In the genomic region with DNA sequence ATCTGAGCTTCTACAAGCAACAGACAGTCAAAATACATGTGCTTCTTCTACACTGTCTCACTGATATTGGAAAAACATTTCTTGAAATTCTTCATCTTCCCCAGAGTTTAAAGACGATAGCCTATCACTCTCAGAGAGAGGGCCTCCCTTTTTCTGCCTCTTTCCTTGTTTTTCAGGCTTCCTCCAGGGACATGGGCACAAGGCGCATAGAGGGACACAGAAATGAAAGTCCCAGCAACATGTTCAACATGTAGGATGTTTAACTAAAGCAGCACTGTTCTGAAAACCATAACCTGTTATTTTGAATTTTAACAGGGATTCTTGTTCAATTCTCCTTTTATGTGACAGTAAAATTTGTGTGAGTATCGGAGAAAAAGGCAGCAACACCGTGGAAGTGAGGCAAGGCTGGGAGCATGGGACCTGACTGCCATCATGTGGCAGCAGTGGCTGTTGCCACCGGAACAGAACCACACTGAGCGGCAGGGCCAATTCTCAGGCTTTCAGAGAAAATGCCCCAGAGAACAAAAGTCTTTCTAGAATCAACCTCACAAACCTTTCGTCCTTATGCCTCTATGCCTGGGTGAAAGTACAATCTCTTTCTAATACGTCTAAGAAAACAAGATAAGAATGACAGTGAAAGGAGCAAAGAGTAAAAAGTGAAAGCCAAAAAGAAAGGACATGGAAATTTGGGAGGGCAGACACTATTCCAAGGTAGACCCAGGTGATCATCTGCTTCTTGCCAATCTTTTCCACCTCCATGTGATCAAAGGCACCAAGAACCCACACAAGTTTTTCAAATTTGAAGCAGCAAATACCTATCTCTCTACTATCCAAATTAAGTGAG, we compare ENCODE assay signal across 8 cellular contexts. TPM values are rescaled to one million over a fixed set of nuclear protein-coding genes. Genes with fewer than 3 reads are reported as not detected.
DNase-seq lines count a peak whose midpoint lies in the region; ATAC-seq and TF ChIP-seq lines count a peak whose summit lies in the region.

No MANE protein-coding gene starts in this region.

- H3K4me1 ChIP-seq in Caco-2 (peaks cover 47% of the 10 kb centered on the region), testis (no peaks in the 10 kb centered on the region)

- no peak for TF ChIP-seq POLR2A in testis (IDR thresholded peaks at IDR 0.05)

- H3K36me3 ChIP-seq in Caco-2 (ENCODE audit: control insufficient read depth, insufficient read depth, low read length) (0 out of 2 replicates have a peak, but pooled peaks cover 1% of the 10 kb centered on the region), testis (ENCODE audit: low read depth, missing control alignments) (no peaks in the 10 kb centered on the region)

- intact Hi-C loops in Caco-2 (cut with micrococcal nuclease; ENCODE audit: unreplicated experiment) (loop anchor here (1.0 to 5.0 kb wide), 5 partner anchors 128 to 1374 kb away; partner anchors contain the start of gene NTPCR), testis (cut with DNase I; ENCODE audit: low total_unique reads) (loop anchor here (10.0 kb wide), 1 partner anchor 606 kb away; the partner anchor contains the start of gene SIPA1L2)

- ATAC-seq in HG02840 (IDR thresholded peaks at IDR 0.05; ENCODE audit: low FRiP score, unreplicated experiment) = no peak
- no peak for ATAC-seq in HG03342 (IDR thresholded peaks at IDR 0.05; ENCODE audit: unreplicated experiment)

- H3K27ac ChIP-seq in caudate nucleus (ENCODE audit: low read depth, low read length) (no peak overlapping the region), testis (no peak overlapping the region)

- peaks cover 9% of the 10 kb centered on the region for H3K9me3 Mint-ChIP-seq in Caco-2 (ENCODE audit: unreplicated experiment)

- H3K9me3 ChIP-seq in Caco-2 (no peaks in the 10 kb centered on the region), testis (no peaks in the 10 kb centered on the region)

- H3K4me3 Mint-ChIP-seq in Caco-2 (ENCODE audit: unreplicated experiment) = peak overlapping the region; percentile 33

- peak overlapping the region; percentile 35 for H3K27ac Mint-ChIP-seq in Caco-2 (ENCODE audit: unreplicated experiment)

- peaks cover 14% of the 10 kb centered on the region for H3K36me3 Mint-ChIP-seq in Caco-2 (ENCODE audit: insufficient read depth, unreplicated experiment)

- H3K27me3 Mint-ChIP-seq in Caco-2 (ENCODE audit: insufficient read depth, unreplicated experiment) = no peaks in the 10 kb centered on the region

- peak; percentile 64 to 66 for DNase-seq in Caco-2
- peak; percentile 28 for DNase-seq in GM20000 (ENCODE audit: low spot score)
- DNase-seq in NCI-H69 (lab: John Stamatoyannopoulos, UW) = peak; percentile 41
- peak in 55 of 61 donors; percentile 2 to 83 (median 39) for DNase-seq in caudate nucleus (lab: John Stamatoyannopoulos, UW)
- DNase-seq in kidney tubule cell (ENCODE audit: low spot score) = peak; percentile 61
- peak; percentile 76 for DNase-seq in testis

- CTCF ChIA-PET in Caco-2 (lab: Charles Lee) = interaction anchor here (0.6 to 1.3 kb wide), 5 partner anchors 8 to 1375 kb away, joined by 3 to 5 read pairs (median 3); partner anchors contain the start of gene SIPA1L2

- peaks cover 25% of the 10 kb centered on the region for H3K4me1 Mint-ChIP-seq in Caco-2 (ENCODE audit: low read depth, unreplicated experiment)

- WGBS in testis, 2 donors = 34 to 42% methylated on average over 8 of the region's 8 CpGs

- POLR2A ChIA-PET in Caco-2 (lab: Charles Lee) = no interaction called here

- no peaks in the 10 kb centered on the region for H3K27me3 ChIP-seq in Caco-2 (replicated peaks; ENCODE audit: control insufficient read depth, insufficient read depth, low read length)
- no peaks in the 10 kb centered on the region for H3K27me3 ChIP-seq in testis

- TF ChIP-seq CTCF in Caco-2 (IDR thresholded peaks at IDR 0.05; ENCODE audit: insufficient read depth in 1 of 2, low read depth in 1 of 2, low read length in 1 of 2, severe bottlenecking in 1 of 2, unreplicated experiment in 1 of 2) (peak; percentile 57 to 83), GM20000 (IDR thresholded peaks at IDR 0.05; ENCODE audit: extremely low read depth, missing control alignments) (peak; percentile 52), testis (IDR thresholded peaks at IDR 0.05) (peak in 2 of 3 experiments; percentile 58 to 67)

- no TSS peak for BruUV-seq in Caco-2 (replicated peaks; lab: Mats Ljungman, UMichigan)

- no peak overlapping the region for H3K4me3 ChIP-seq in Caco-2 (ENCODE audit: low read depth, low read length)
- no peak overlapping the region for H3K4me3 ChIP-seq in testis

RNA-seq across cellular contexts. Expression of gene PCNX2, which starts 54.5 kb away (rescaled TPM):
- total RNA-seq in Caco-2 (2022) (15.0 and 18.0 TPM in 2 replicates), testis (10 to 100 TPM; 27.6 to 28.9 TPM)
- 8.4 TPM for polyA plus RNA-seq in testis (ENCODE audit: insufficient read depth, low read depth, low replicate concordance)
